31 cellular contexts compared by ENCODE assay signal in genomic region chr18:21389903-21390302, GRCh38.
DNase-seq lines count a peak whose midpoint lies in the region; ATAC-seq, FAIRE-seq and TF ChIP-seq lines count a peak whose summit lies in the region.
"Had no signal": no experiment of that assay in that cellular context is flagged by ENCODE, and none has a peak within 500 bp of the region (broad histone marks: within the 10 kb centered on the region; RNA-seq: fewer than 3 reads in every experiment).

No MANE protein-coding gene starts in this region.

- intact Hi-C loops in MCF 10A (cut with micrococcal nuclease) (loop anchor here (1.0 to 5.0 kb wide), 2 partner anchors 54 to 148 kb away; partner anchors contain the start of gene GREB1L), breast epithelium (cut with DNase I; ENCODE audit: low total_unique reads) (no loop called here), heart right ventricle (cut with DNase I) (loop anchor here in 4 of 10 donors (10.0 kb wide), 4 partner anchors 45 to 155 kb away; partner anchors contain the start of gene GREB1L (in 1 of the 4))

- ATAC-seq in GM18870 (IDR thresholded peaks at IDR 0.05; ENCODE audit: unreplicated experiment) (no peak), heart right ventricle (no peak)
- ATAC-seq: CD8-positive, alpha-beta T cell; HCT116; HepG2 had no signal

- TF ChIP-seq CTCF in MCF 10A (IDR thresholded peaks at IDR 0.05; ENCODE audit: unreplicated experiment) (no peak), breast epithelium (IDR thresholded peaks at IDR 0.05) (no peak), bronchial epithelial cell (IDR thresholded peaks at IDR 0.05; ENCODE audit: insufficient read depth, low read length, severe bottlenecking) (no peak), nephron progenitor cell (IDR thresholded peaks at IDR 0.05) (no peak), heart right ventricle (IDR thresholded peaks at IDR 0.05) (no peak)

- no TSS peak for BruUV-seq in MCF 10A (replicated peaks; lab: Mats Ljungman, UMichigan)

- H3K9me3 Mint-ChIP-seq in MCF 10A (ENCODE audit: unreplicated experiment), result no peaks in the 10 kb centered on the region
- no peaks in the 10 kb centered on the region for H3K9me3 Mint-ChIP-seq in nephron progenitor cell
- H3K9me3 Mint-ChIP-seq: CD8-positive, alpha-beta T cell had no signal

- H3K27me3 ChIP-seq in breast epithelium, result no peaks in the 10 kb centered on the region
- no peaks in the 10 kb centered on the region for H3K27me3 ChIP-seq in bronchial epithelial cell (ENCODE audit: control insufficient read depth, insufficient read depth, low read length)
- H3K27me3 ChIP-seq in heart right ventricle, result peaks cover 0 to 6% (median 0%) of the 10 kb centered on the region in 7 donors
- H3K27me3 ChIP-seq: Peyer's patch had no signal

- no peaks in the 10 kb centered on the region for H3K27me3 Mint-ChIP-seq in MCF 10A (ENCODE audit: insufficient read depth, unreplicated experiment)
- no peaks in the 10 kb centered on the region for H3K27me3 Mint-ChIP-seq in nephron progenitor cell (ENCODE audit: low read depth, poor library complexity)

- H3K4me1 ChIP-seq in breast epithelium (no peaks in the 10 kb centered on the region), heart right ventricle (peaks cover 0 to 14% (median 0%) of the 10 kb centered on the region in 9 donors)
- H3K4me1 ChIP-seq: Peyer's patch had no signal

- no peak overlapping the region for H3K27ac ChIP-seq in breast epithelium
- H3K27ac ChIP-seq in heart right ventricle, result no peak overlapping the region
- H3K27ac ChIP-seq: C4-2B, Peyer's patch had no signal

- WGBS in heart right ventricle, 2 donors, result 96 to 100% methylated on average over 1 of the region's 1 CpG

- H3K4me3 Mint-ChIP-seq in MCF 10A (ENCODE audit: unreplicated experiment) (no peak overlapping the region), nephron progenitor cell (no peak overlapping the region)
- H3K4me3 Mint-ChIP-seq: B cell; CD8-positive, alpha-beta T cell had no signal

- TF ChIP-seq POLR2A in breast epithelium (IDR thresholded peaks at IDR 0.05), result no peak

- H3K4me3 ChIP-seq in breast epithelium, result no peak overlapping the region
- H3K4me3 ChIP-seq in bronchial epithelial cell (ENCODE audit: low read depth, low read length), result no peak overlapping the region
- no peak overlapping the region for H3K4me3 ChIP-seq in heart right ventricle
- H3K4me3 ChIP-seq: Peyer's patch had no signal

- H3K4me1 Mint-ChIP-seq in MCF 10A (ENCODE audit: insufficient read depth, unreplicated experiment) (peaks cover 16% of the 10 kb centered on the region), nephron progenitor cell (peaks cover 5% of the 10 kb centered on the region)
- H3K4me1 Mint-ChIP-seq: B cell had no signal

- CTCF ChIA-PET in MCF 10A (lab: Yijun Ruan, JAX), result interaction anchor here (0.6 to 0.7 kb wide), 2 partner anchors 85 to 199 kb away, joined by 3 to 4 read pairs; no protein-coding TSS in a partner anchor

- H3K9me3 ChIP-seq in breast epithelium (no peaks in the 10 kb centered on the region), heart right ventricle (no peaks in the 10 kb centered on the region)
- H3K9me3 ChIP-seq: Caco-2, Peyer's patch, SK-N-SH had no signal

- H3K36me3 Mint-ChIP-seq in MCF 10A (ENCODE audit: insufficient read depth, unreplicated experiment) (no peaks in the 10 kb centered on the region), nephron progenitor cell (ENCODE audit: low read depth) (peaks cover 85% of the 10 kb centered on the region)
- H3K36me3 Mint-ChIP-seq: CD8-positive, alpha-beta T cell had no signal

- no peaks in the 10 kb centered on the region for H3K36me3 ChIP-seq in breast epithelium
- H3K36me3 ChIP-seq in bronchial epithelial cell (ENCODE audit: control insufficient read depth, insufficient read depth, low read length), result no peaks in the 10 kb centered on the region
- H3K36me3 ChIP-seq in heart right ventricle, result no peaks in the 10 kb centered on the region
- H3K36me3 ChIP-seq: Peyer's patch had no signal

- no peak for FAIRE-seq in bronchial epithelial cell (lab: Jason Lieb, UNC)
- FAIRE-seq: GM12891, GM19239, H1, HepG2 had no signal

- DNase-seq in MCF 10A (ENCODE audit: unreplicated experiment), result peak; percentile 13
- DNase-seq in breast epithelium (ENCODE audit: low spot score in 2 of 2), result no peak
- DNase-seq in bronchial epithelial cell (ENCODE audit: low read depth), result peak; percentile 75
- no peak for DNase-seq in nephron progenitor cell
- DNase-seq in heart right ventricle, result no peak
- no peak for DNase-seq in activated CD8-positive, alpha-beta memory T cell treated with anti-CD3 and anti-CD28 coated beads, Interleukin-2, amount 50 U/mL, for 4 hours
- DNase-seq: Caco-2; CD8-positive, alpha-beta T cell; DMS 273 treated with DMSO at 0.1 percent for 48 hours; DMS79; EL; GF-D8; Karpas-422; MV-4-11; NCI-H1105; NCI-H1436 treated with DMSO at 0.1 percent for 48 hours; NCI-H187 treated with DMSO at 0.1 percent for 48 hours; NCI-H446 treated with DMSO at 0.1 percent for 48 hours; NCI-H526; NCI-H82; NK-92 treated with Interleukin-12 subunit alpha and Interleukin-12 subunit beta, amount 100 ng/mL, for 24 hours; Peyer's patch; SK-N-SH had no signal

- POLR2A ChIA-PET in MCF 10A (lab: Yijun Ruan, JAX), result interaction anchor here (1.3 kb wide), 1 partner anchor 49 kb away, joined by 7 read pairs; no protein-coding TSS in a partner anchor

- H3K27ac Mint-ChIP-seq in MCF 10A (ENCODE audit: low read depth, unreplicated experiment) (no peak overlapping the region), nephron progenitor cell (peak overlapping the region; percentile 22)
- H3K27ac Mint-ChIP-seq: B cell; CD8-positive, alpha-beta T cell had no signal

Comparison
In these comparisons a context has a peak if more than half of its experiments do, and no peak if none do; other contexts are left out.
1. DNase-seq: peak in MCF 10A (single experiment) and bronchial epithelial cell (single experiment); none in breast epithelium (0 of 2), nephron progenitor cell (single experiment), heart right ventricle (0 of 2) and activated CD8-positive, alpha-beta memory T cell treated with anti-CD3 and anti-CD28 coated beads, Interleukin-2, amount 50 U/mL, for 4 hours (single experiment).